ENCODE assay signal across 1 cellular context in genomic region chr11:113184498-113184897, GRCh38.
TF ChIP-seq lines count a peak whose summit lies in the region.

No MANE protein-coding gene starts in this region.

TF ChIP-seq in HCT116, 20 proteins besides CTCF, POLR2A, EP300 and RAD21 (continued from another document):
- TF ChIP-seq, protein P1, sequence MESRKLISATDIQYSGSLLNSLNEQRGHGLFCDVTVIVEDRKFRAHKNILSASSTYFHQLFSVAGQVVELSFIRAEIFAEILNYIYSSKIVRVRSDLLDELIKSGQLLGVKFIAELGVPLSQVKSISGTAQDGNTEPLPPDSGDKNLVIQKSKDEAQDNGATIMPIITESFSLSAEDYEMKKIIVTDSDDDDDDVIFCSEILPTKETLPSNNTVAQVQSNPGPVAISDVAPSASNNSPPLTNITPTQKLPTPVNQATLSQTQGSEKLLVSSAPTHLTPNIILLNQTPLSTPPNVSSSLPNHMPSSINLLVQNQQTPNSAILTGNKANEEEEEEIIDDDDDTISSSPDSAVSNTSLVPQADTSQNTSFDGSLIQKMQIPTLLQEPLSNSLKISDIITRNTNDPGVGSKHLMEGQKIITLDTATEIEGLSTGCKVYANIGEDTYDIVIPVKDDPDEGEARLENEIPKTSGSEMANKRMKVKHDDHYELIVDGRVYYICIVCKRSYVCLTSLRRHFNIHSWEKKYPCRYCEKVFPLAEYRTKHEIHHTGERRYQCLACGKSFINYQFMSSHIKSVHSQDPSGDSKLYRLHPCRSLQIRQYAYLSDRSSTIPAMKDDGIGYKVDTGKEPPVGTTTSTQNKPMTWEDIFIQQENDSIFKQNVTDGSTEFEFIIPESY (IDR thresholded peaks at IDR 0.05; ENCODE audit: extremely low read depth, insufficient replicate concordance, low read length), result no peak
TF ChIP-seq in HCT116: peak in this region for 1.
